26 cellular contexts compared by ENCODE assay signal in the genomic region with DNA sequence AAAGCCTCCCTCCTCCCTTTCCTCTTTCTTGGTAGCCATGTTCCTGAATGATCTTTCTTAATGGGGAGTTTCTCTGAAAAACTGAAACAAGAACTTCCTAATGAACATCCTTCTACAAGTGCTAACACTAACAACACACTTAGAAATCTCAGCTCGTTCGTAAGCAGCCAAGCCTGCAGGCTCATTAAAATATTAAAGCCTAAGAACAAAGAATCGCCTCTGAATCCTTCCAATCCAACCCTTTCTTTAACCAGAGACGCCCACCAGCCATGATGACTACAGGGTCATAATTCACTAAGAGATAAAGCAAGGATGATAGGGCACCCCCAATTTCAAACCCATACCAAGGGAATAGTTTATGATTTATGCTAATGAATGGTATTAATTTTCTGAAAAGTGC. TPM values are rescaled to one million over a fixed set of nuclear protein-coding genes. Genes with fewer than 3 reads are reported as not detected.
DNase-seq lines count a peak whose midpoint lies in the region; ATAC-seq and TF ChIP-seq lines count a peak whose summit lies in the region.
"Had no signal": no experiment of that assay in that cellular context is flagged by ENCODE, and none has a peak within 500 bp of the region (broad histone marks: within the 10 kb centered on the region; RNA-seq: fewer than 3 reads in every experiment).

No MANE protein-coding gene starts in this region.

- no peaks in the 10 kb centered on the region for H3K4me1 ChIP-seq in breast epithelium
- peaks cover 6 to 15% of the 10 kb centered on the region in 2 donors for H3K4me1 ChIP-seq in left lung
- H3K4me1 ChIP-seq: lower lobe of right lung, spleen had no signal

- H3K4me3 Mint-ChIP-seq in MCF 10A (ENCODE audit: unreplicated experiment) (peak overlapping the region; percentile 45), type B pancreatic cell (peak overlapping the region; percentile 23)
- H3K4me3 Mint-ChIP-seq: activated naive CD8-positive, alpha-beta T cell treated with anti-CD3 and anti-CD28 coated beads, Interleukin-2, amount 10 ng/mL, durations not matched to agents 7 days and 5 days; CD8-positive, alpha-beta T cell; IgD-negative memory B cell; T-helper 2 cell treated with Interferon-gamma antibody and Interleukin-4, amounts not matched to agents 5 μg/mL and 100 μg/mL, for 36 hours had no signal

- TF ChIP-seq POLR2A in breast epithelium (IDR thresholded peaks at IDR 0.05): no peak

- H3K4me1 Mint-ChIP-seq in MCF 10A (ENCODE audit: insufficient read depth, unreplicated experiment) (peaks cover 32% of the 10 kb centered on the region), type B pancreatic cell (ENCODE audit: unreplicated experiment) (peaks cover 43% of the 10 kb centered on the region)
- H3K4me1 Mint-ChIP-seq: activated naive CD8-positive, alpha-beta T cell treated with anti-CD3 and anti-CD28 coated beads, Interleukin-2, amount 10 ng/mL, durations not matched to agents 7 days and 5 days; IgD-negative memory B cell had no signal

- DNase-seq in MCF 10A (ENCODE audit: unreplicated experiment): no peak
- DNase-seq in breast epithelium (ENCODE audit: low spot score in 2 of 2): no peak
- DNase-seq in dorsolateral prefrontal cortex: no peak
- DNase-seq in left lung: no peak
- DNase-seq in type B pancreatic cell (ENCODE audit: extremely low spot score, unreplicated experiment): no peak
- DNase-seq in stimulated activated CD4-positive, alpha-beta T cell treated with anti-CD3 and anti-CD28 coated beads, Interleukin-1b, Interleukin-23, amount 100 ng/mL, for 48 hours: no peak
- DNase-seq in HUDEP-2 (lab: John Stamatoyannopoulos, UW; ENCODE audit: unreplicated experiment in 76 of 76): no peak
- DNase-seq: activated CD4-positive, alpha-beta T cell treated with anti-CD3 and anti-CD28 coated beads, Interleukin-2, amount 50 U/mL, for 4 hours; activated CD8-positive, alpha-beta memory T cell treated with anti-CD3 and anti-CD28 coated beads, Interleukin-2, amount 50 U/mL, for 4 hours; activated naive CD8-positive, alpha-beta T cell treated with anti-CD3 and anti-CD28 coated beads, Interleukin-2, amount 10 ng/mL, durations not matched to agents 7 days and 5 days; CD8-positive, alpha-beta T cell; lower lobe of right lung; NCI-H1436; NCI-H524 treated with DMSO at 0.1 percent for 48 hours; nucleus accumbens; RPMI8226; spleen; stimulated activated CD4-positive, alpha-beta T cell treated with anti-CD3 and anti-CD28 coated beads, Interleukin-4, amount 100 ng/mL, for 4 hours; stimulated activated naive CD8-positive, alpha-beta T cell treated with anti-CD3 and anti-CD28 coated beads, Interleukin-15, Interleukin-2, amounts not matched to agents 100 U/mL and 50 U/mL, for 24 hours; transverse colon; WERI-Rb-1 had no signal

- H3K27me3 ChIP-seq in breast epithelium (no peaks in the 10 kb centered on the region), dorsolateral prefrontal cortex (no peaks in the 10 kb centered on the region), left lung (no peaks in the 10 kb centered on the region)
- H3K27me3 ChIP-seq: transverse colon had no signal

- H3K27ac ChIP-seq in breast epithelium: no peak overlapping the region
- peak overlapping the region in 51 of 59 donors; percentile 11 to 85 (median 57) for H3K27ac ChIP-seq in dorsolateral prefrontal cortex
- H3K27ac ChIP-seq in left lung: no peak overlapping the region
- H3K27ac ChIP-seq: 22Rv1, lower lobe of right lung, spleen, transverse colon, WERI-Rb-1 had no signal

- H3K9me3 ChIP-seq in breast epithelium (no peaks in the 10 kb centered on the region), left lung (no peaks in the 10 kb centered on the region)
- H3K9me3 ChIP-seq: lower lobe of right lung, spleen, transverse colon had no signal

- peak overlapping the region; percentile 96 for H3K27ac Mint-ChIP-seq in MCF 10A (ENCODE audit: low read depth, unreplicated experiment)
- H3K27ac Mint-ChIP-seq in type B pancreatic cell: no peak overlapping the region
- H3K27ac Mint-ChIP-seq: activated naive CD8-positive, alpha-beta T cell treated with anti-CD3 and anti-CD28 coated beads, Interleukin-2, amount 10 ng/mL, durations not matched to agents 7 days and 5 days; CD8-positive, alpha-beta T cell; IgD-negative memory B cell; T-helper 2 cell treated with Interferon-gamma antibody and Interleukin-4, amounts not matched to agents 5 μg/mL and 100 μg/mL, for 36 hours had no signal

- H3K36me3 Mint-ChIP-seq in MCF 10A (ENCODE audit: insufficient read depth, unreplicated experiment): peaks cover 30% of the 10 kb centered on the region
- peaks cover 48% of the 10 kb centered on the region for H3K36me3 Mint-ChIP-seq in type B pancreatic cell
- H3K36me3 Mint-ChIP-seq: activated naive CD8-positive, alpha-beta T cell treated with anti-CD3 and anti-CD28 coated beads, Interleukin-2, amount 10 ng/mL, durations not matched to agents 7 days and 5 days; CD8-positive, alpha-beta T cell; IgD-negative memory B cell had no signal

- CTCF ChIA-PET in MCF 10A (lab: Yijun Ruan, JAX): interaction anchor here (0.8 to 2.0 kb wide), 3 partner anchors 18 to 1942 kb away, joined by 4 to 10 read pairs (median 6); no protein-coding TSS in a partner anchor

- no peaks in the 10 kb centered on the region for H3K36me3 ChIP-seq in breast epithelium
- H3K36me3 ChIP-seq in left lung: peaks cover 0 to 9% of the 10 kb centered on the region in 2 donors
- H3K36me3 ChIP-seq: lower lobe of right lung, spleen, WERI-Rb-1 had no signal

- POLR2A ChIA-PET in MCF 10A (lab: Yijun Ruan, JAX): interaction anchor here (1.0 to 3.0 kb wide), 8 partner anchors 9 to 284 kb away, joined by 3 to 12 read pairs (median 6); partner anchors contain the start of gene EFNB2

- BruUV-seq in MCF 10A (replicated peaks; lab: Mats Ljungman, UMichigan): no TSS peak

- H3K27me3 Mint-ChIP-seq in MCF 10A (ENCODE audit: insufficient read depth, unreplicated experiment) (no peaks in the 10 kb centered on the region), type B pancreatic cell (no peaks in the 10 kb centered on the region)

- H3K4me3 ChIP-seq in breast epithelium (no peak overlapping the region), dorsolateral prefrontal cortex (peak overlapping the region in 20 of 59 donors; percentile 1 to 43 (median 16)), left lung (no peak overlapping the region)
- H3K4me3 ChIP-seq: lower lobe of right lung, spleen, transverse colon had no signal

- no peak for TF ChIP-seq CTCF in MCF 10A (IDR thresholded peaks at IDR 0.05; ENCODE audit: unreplicated experiment)
- no peak for TF ChIP-seq CTCF in breast epithelium (IDR thresholded peaks at IDR 0.05)
- TF ChIP-seq CTCF in dorsolateral prefrontal cortex (IDR thresholded peaks at IDR 0.05 in 54 of 56, conservative IDR thresholded peaks at IDR 0.05 in 2 of 56; ENCODE audit: low read depth in 1 of 56, partially characterized antibody in 56 of 56): no peak
- no peak for TF ChIP-seq CTCF in left lung (IDR thresholded peaks at IDR 0.05)
- TF ChIP-seq CTCF in type B pancreatic cell (conservative IDR thresholded peaks at IDR 0.05): no peak

- H3K9me3 Mint-ChIP-seq in MCF 10A (ENCODE audit: unreplicated experiment): no peaks in the 10 kb centered on the region
- H3K9me3 Mint-ChIP-seq in type B pancreatic cell: no peaks in the 10 kb centered on the region
- H3K9me3 Mint-ChIP-seq: activated naive CD8-positive, alpha-beta T cell treated with anti-CD3 and anti-CD28 coated beads, Interleukin-2, amount 10 ng/mL, durations not matched to agents 7 days and 5 days; CD8-positive, alpha-beta T cell; IgD-negative memory B cell; T-helper 2 cell treated with Interferon-gamma antibody and Interleukin-4, amounts not matched to agents 5 μg/mL and 100 μg/mL, for 36 hours had no signal

- intact Hi-C loops in MCF 10A (cut with micrococcal nuclease) (loop anchor here (5.0 kb wide), 1 partner anchor 521 kb away; no protein-coding TSS in a partner anchor), breast epithelium (cut with DNase I; ENCODE audit: low total_unique reads) (no loop called here), dorsolateral prefrontal cortex (cut with DNase I) (no loop called here), left lung (cut with DNase I) (no loop called here)

- ATAC-seq in left lung (peak; percentile 44), GM19328 (IDR thresholded peaks at IDR 0.05; ENCODE audit: unreplicated experiment) (no peak)
- ATAC-seq: CD8-positive, alpha-beta T cell; lower lobe of right lung; SK-N-SH treated with all-trans-retinoic acid at 6 μM for 48 hours; stimulated activated naive CD8-positive, alpha-beta T cell treated with anti-CD3 and anti-CD28 coated beads, Interleukin-15, Interleukin-2, amounts not matched to agents 100 U/mL and 50 U/mL, for 24 hours had no signal

RNA-seq across cellular contexts. Expression of gene EFNB2, which starts 21.9 kb away (rescaled TPM):
- 40.4 and 45.7 TPM in 2 replicates for total RNA-seq in MCF 10A (2022)
- 10 to 100 TPM in 2 of 3 donors, 1 to 10 TPM in 1; 9.4 to 15.7 (median 15.2) TPM for total RNA-seq in breast epithelium
- 10 to 100 TPM; 19.0 to 43.3 (median 29.8) TPM for total RNA-seq in dorsolateral prefrontal cortex
- total RNA-seq in left lung: 10 to 100 TPM; 39.6 to 40.2 TPM
- 48.6 and 67.1 TPM in 2 replicates for total RNA-seq in type B pancreatic cell (ENCODE audit: low replicate concordance)

RNA-seq across cellular contexts. Expression of gene ARGLU1, which starts 54.3 kb away (rescaled TPM):
- total RNA-seq in MCF 10A (2022) (91.7 and 94.4 TPM in 2 replicates), breast epithelium (100 to 1,000 TPM; 122 to 181 (median 136) TPM), dorsolateral prefrontal cortex (100 to 1,000 TPM; 101 to 209 (median 139) TPM), left lung (10 to 100 TPM; 67.3 to 84.2 TPM), type B pancreatic cell (ENCODE audit: low replicate concordance) (89.0 and 128 TPM in 2 replicates)

Comparison
In these comparisons a context has a peak if more than half of its experiments do, and no peak if none do; other contexts are left out.
1. H3K27ac ChIP-seq: peak in dorsolateral prefrontal cortex (51 of 59); none in breast epithelium (0 of 2) and left lung (0 of 2).